21 cellular contexts compared by ENCODE assay signal in the genomic region with DNA sequence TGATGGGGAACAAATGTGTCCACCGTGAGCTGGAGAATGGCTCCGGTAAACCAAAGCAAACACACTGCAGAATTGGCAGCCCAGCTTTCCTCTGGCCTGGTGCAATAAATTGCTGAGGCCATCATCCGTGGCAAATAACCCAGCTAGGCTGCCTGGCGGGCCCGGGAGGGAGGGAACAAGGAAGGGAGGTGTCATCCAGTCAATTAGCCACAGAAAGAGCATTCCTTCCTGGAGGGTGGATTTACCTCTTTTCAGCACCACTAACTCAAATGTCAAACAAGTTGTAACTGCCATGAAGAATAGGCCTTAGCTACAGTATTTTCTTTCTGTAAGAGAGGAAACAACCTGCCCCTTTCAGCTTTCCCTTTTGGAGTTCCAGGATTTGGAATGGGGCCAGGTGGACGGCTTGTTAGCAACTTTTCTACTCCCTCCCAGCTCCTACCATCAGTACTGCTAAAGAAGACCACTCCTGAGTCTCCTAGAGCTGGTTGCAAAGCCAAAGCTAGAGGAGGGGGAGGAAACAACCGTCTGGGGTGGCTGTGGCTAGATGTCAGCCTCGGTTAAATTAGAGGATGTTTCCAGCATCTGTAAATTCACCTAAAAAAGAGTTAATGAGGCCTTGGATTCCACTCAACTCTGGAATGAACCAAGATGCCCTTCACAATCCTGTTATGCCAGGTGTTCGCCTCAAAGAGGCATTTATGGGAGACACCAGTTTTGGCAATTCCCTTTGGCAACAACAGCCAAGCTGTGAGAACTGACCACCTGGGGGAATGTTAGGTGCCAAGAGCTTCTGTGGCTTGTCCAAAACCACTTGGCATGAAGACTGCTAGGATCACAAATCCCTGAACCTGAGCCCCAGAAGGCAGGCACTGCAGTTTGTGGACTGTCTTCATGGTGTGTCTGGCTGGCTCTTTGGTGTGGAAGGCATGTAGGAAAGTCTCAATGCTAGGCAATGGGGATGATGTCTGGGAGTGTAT.
DNase-seq lines count a peak whose midpoint lies in the region; ATAC-seq and TF ChIP-seq lines count a peak whose summit lies in the region.
"Had no signal": no experiment of that assay in that cellular context is flagged by ENCODE, and none has a peak within 500 bp of the region (broad histone marks: within the 10 kb centered on the region; RNA-seq: fewer than 3 reads in every experiment).

No MANE protein-coding gene starts in this region.

- H4K20me1 ChIP-seq in neural progenitor cell (ENCODE audit: low read depth): no peaks in the 10 kb centered on the region

- H3K27ac ChIP-seq in neural progenitor cell: no peak overlapping the region
- H3K27ac ChIP-seq: coronary artery had no signal

- POLR2A ChIA-PET in naive thymus-derived CD8-positive, alpha-beta T cell (lab: Charles Lee): no interaction called here

- no peaks in the 10 kb centered on the region for H3K36me3 ChIP-seq in neural progenitor cell

- H3K27me3 Mint-ChIP-seq in neural progenitor cell (ENCODE audit: insufficient read depth, low read depth) (no peaks in the 10 kb centered on the region), glutamatergic neuron (ENCODE audit: unreplicated experiment) (no peaks in the 10 kb centered on the region)
- peaks cover 0 to 49% (median 5%) of the 10 kb centered on the region in 5 donors for H3K27me3 Mint-ChIP-seq in naive thymus-derived CD8-positive, alpha-beta T cell

- H3K36me3 Mint-ChIP-seq in neural progenitor cell (no peaks in the 10 kb centered on the region), glutamatergic neuron (ENCODE audit: unreplicated experiment) (no peaks in the 10 kb centered on the region)
- H3K36me3 Mint-ChIP-seq in naive thymus-derived CD8-positive, alpha-beta T cell: no peaks in the 10 kb centered on the region
- H3K36me3 Mint-ChIP-seq: mesothelial cell of epicardium had no signal

- no peak overlapping the region for H3K4me2 ChIP-seq in neural progenitor cell

- no peak overlapping the region for H2AFZ ChIP-seq in neural progenitor cell (replicated peaks)

- no peak overlapping the region for H3K9ac ChIP-seq in neural progenitor cell

- H3K27ac Mint-ChIP-seq in neural progenitor cell (no peak overlapping the region), glutamatergic neuron (ENCODE audit: unreplicated experiment) (no peak overlapping the region)
- peak overlapping the region in 1 of 10 donors; percentile 31 for H3K27ac Mint-ChIP-seq in naive thymus-derived CD8-positive, alpha-beta T cell
- H3K27ac Mint-ChIP-seq: CD4-positive, alpha-beta T cell; mesothelial cell of epicardium had no signal

- H3K4me3 ChIP-seq in epithelial cell of esophagus (ENCODE audit: low read length): no peak overlapping the region
- H3K4me3 ChIP-seq in neural progenitor cell: no peak overlapping the region
- H3K4me3 ChIP-seq: coronary artery, K562 had no signal

- H3K27me3 ChIP-seq in neural progenitor cell: no peaks in the 10 kb centered on the region

- DNase-seq in Daoy (ENCODE audit: low read depth): peak; percentile 32
- peak; percentile 94 for DNase-seq in NCI-H446 treated with DMSO at 0.1 percent for 48 hours (lab: John Stamatoyannopoulos, UW)
- DNase-seq in epithelial cell of esophagus (ENCODE audit: low read depth): peak; percentile 74
- DNase-seq in neural progenitor cell (ENCODE audit: low spot score): peak; percentile 61
- DNase-seq in NCI-H1417 (lab: John Stamatoyannopoulos, UW): no peak
- no peak for DNase-seq in glutamatergic neuron
- DNase-seq in naive thymus-derived CD8-positive, alpha-beta T cell: no peak
- no peak for DNase-seq in HCEC 1CT
- DNase-seq: activated naive CD4-positive, alpha-beta T cell treated with anti-CD3 and anti-CD28 coated beads, Interleukin-2, amount 50 U/mL, for 16 hours; activated T-cell treated with anti-CD3 and anti-CD28 coated beads, Interleukin-2, amount 50 U/mL, for 4 hours; aorta; CD4-positive, alpha-beta T cell; DMS79 treated with DMSO at 0.1 percent for 48 hours; hypothalamus; MV-4-11; NCI-H2107; NCI-H774 had no signal

- no peak for ATAC-seq in naive thymus-derived CD8-positive, alpha-beta T cell
- ATAC-seq: activated T-cell treated with anti-CD3 and anti-CD28 coated beads, Interleukin-2, amount 50 U/mL, for 4 hours; K562; Panc1 had no signal

- no peaks in the 10 kb centered on the region for H3K9me3 ChIP-seq in neural progenitor cell (ENCODE audit: low read depth)

- H3K4me1 Mint-ChIP-seq in neural progenitor cell: peaks cover 4% of the 10 kb centered on the region
- H3K4me1 Mint-ChIP-seq in glutamatergic neuron (ENCODE audit: low read depth, unreplicated experiment): no peaks in the 10 kb centered on the region
- H3K4me1 Mint-ChIP-seq in naive thymus-derived CD8-positive, alpha-beta T cell: no peaks in the 10 kb centered on the region
- H3K4me1 Mint-ChIP-seq: mesothelial cell of epicardium had no signal

- peaks cover 14% of the 10 kb centered on the region for H3K4me1 ChIP-seq in neural progenitor cell

- H3K9me3 Mint-ChIP-seq in neural progenitor cell (no peaks in the 10 kb centered on the region), glutamatergic neuron (ENCODE audit: unreplicated experiment) (no peaks in the 10 kb centered on the region)
- H3K9me3 Mint-ChIP-seq in naive thymus-derived CD8-positive, alpha-beta T cell: peaks cover 0 to 7% (median 0%) of the 10 kb centered on the region in 9 donors
- H3K9me3 Mint-ChIP-seq: activated T-cell treated with anti-CD3 and anti-CD28 coated beads, Interleukin-2, amount 50 U/mL, for 4 hours; CD4-positive, alpha-beta T cell; mesothelial cell of epicardium had no signal

- H3K4me3 Mint-ChIP-seq in neural progenitor cell (no peak overlapping the region), glutamatergic neuron (ENCODE audit: unreplicated experiment) (no peak overlapping the region)
- no peak overlapping the region for H3K4me3 Mint-ChIP-seq in naive thymus-derived CD8-positive, alpha-beta T cell
- H3K4me3 Mint-ChIP-seq: activated T-cell treated with anti-CD3 and anti-CD28 coated beads, Interleukin-2, amount 50 U/mL, for 4 hours; CD4-positive, alpha-beta T cell; mesothelial cell of epicardium had no signal

- no peaks in the 10 kb centered on the region for H3F3A ChIP-seq in neural progenitor cell (ENCODE audit: low read depth)

- TF ChIP-seq CTCF in epithelial cell of esophagus (IDR thresholded peaks at IDR 0.05; ENCODE audit: insufficient read depth, low read depth, low read length, missing control alignments) (peak; percentile 13), neural progenitor cell (IDR thresholded peaks at IDR 0.05) (no peak), glutamatergic neuron (IDR thresholded peaks at IDR 0.05; ENCODE audit: partially characterized antibody, unreplicated experiment) (no peak)

- H3K79me2 ChIP-seq in neural progenitor cell (ENCODE audit: low read depth): no peaks in the 10 kb centered on the region

Comparison
In these comparisons a context has a peak if more than half of its experiments do, and no peak if none do; other contexts are left out.
1. DNase-seq: peak in Daoy (single experiment), NCI-H446 treated with DMSO at 0.1 percent for 48 hours (single experiment), epithelial cell of esophagus (single experiment) and neural progenitor cell (single experiment); none in NCI-H1417 (0 of 3), glutamatergic neuron (single experiment), naive thymus-derived CD8-positive, alpha-beta T cell (0 of 10) and HCEC 1CT (single experiment).